1 cellular context compared by ENCODE assay signal in the genomic region with DNA sequence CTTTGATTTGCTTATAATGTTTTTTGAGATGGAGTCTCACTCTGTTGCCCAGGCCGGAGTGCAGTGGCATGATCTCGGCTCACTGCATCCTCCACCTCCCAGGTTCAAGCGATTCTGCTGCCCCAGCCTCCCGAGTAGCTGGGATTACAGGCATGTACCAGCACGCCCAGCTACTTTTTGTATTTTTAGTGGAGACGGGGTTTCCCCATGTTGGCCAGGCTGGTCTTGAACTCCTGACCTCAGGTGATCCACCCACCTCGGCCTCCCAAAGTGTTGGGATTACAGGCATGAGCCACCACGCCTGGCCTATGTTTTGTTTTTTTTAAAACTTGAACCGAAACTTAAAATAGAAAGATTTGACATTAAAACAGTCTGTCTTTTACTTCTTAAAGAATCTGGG.
TF ChIP-seq lines count a peak whose summit lies in the region.

No MANE protein-coding gene starts in this region.

TF ChIP-seq in HEK293, 187 proteins besides CTCF, POLR2A, EP300 and RAD21 (continued from another document):
- TF ChIP-seq, protein P1, sequence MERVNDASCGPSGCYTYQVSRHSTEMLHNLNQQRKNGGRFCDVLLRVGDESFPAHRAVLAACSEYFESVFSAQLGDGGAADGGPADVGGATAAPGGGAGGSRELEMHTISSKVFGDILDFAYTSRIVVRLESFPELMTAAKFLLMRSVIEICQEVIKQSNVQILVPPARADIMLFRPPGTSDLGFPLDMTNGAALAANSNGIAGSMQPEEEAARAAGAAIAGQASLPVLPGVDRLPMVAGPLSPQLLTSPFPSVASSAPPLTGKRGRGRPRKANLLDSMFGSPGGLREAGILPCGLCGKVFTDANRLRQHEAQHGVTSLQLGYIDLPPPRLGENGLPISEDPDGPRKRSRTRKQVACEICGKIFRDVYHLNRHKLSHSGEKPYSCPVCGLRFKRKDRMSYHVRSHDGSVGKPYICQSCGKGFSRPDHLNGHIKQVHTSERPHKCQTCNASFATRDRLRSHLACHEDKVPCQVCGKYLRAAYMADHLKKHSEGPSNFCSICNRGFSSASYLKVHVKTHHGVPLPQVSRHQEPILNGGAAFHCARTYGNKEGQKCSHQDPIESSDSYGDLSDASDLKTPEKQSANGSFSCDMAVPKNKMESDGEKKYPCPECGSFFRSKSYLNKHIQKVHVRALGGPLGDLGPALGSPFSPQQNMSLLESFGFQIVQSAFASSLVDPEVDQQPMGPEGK (tag by site-specific recombination; IDR thresholded peaks at IDR 0.05): 0 out of 2 replicates have a peak, but pooled peaks have one; percentile 28
- TF ChIP-seq ZNF394 (tag by site-specific recombination; IDR thresholded peaks at IDR 0.05; ENCODE audit: borderline replicate concordance): peak; percentile 57; the same call in 1 of the 2 replicates
- TF ChIP-seq ZXDB (tag by site-specific recombination; IDR thresholded peaks at IDR 0.05): peak; percentile 76; the same call in 1 of the 2 replicates
TF ChIP-seq in HEK293: peak in this region for 4; not testable (repeated sequence) for 183.
